8 cellular contexts compared by ENCODE assay signal in the genomic region with DNA sequence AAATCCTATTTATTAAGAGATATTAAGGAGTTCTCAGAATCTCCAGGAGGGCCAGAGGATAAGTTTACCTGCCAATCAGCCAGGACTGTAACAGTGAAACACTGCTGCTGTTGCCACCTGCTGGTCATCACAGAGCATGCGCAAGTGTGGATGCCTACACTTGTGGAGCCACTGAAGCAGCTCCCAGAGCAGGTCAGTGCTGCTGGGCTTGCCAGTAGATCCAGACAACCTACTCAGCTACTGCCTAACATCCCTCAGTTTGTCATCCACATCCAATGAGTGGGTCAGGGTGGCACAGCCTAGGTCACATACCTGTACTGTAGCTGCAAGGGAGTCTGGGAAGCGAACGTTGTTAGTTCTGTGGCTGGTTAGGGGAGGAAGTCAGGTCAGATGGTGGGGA. TPM values are rescaled to one million over a fixed set of nuclear protein-coding genes. Genes with fewer than 3 reads are reported as not detected.
DNase-seq lines count a peak whose midpoint lies in the region; ATAC-seq and TF ChIP-seq lines count a peak whose summit lies in the region.

No MANE protein-coding gene starts in this region.

- TF ChIP-seq CTCF in CD4-positive, alpha-beta T cell (IDR thresholded peaks at IDR 0.05): peak; percentile 78
- TF ChIP-seq CTCF in ascending aorta (IDR thresholded peaks at IDR 0.05): peak in 2 of 3 experiments; percentile 54 to 59
- peak; percentile 58 for TF ChIP-seq CTCF in kidney epithelial cell (IDR thresholded peaks at IDR 0.05; ENCODE audit: insufficient read depth, low read length, poor library complexity, severe bottlenecking)

- peaks cover 15% of the 10 kb centered on the region for H3K27me3 Mint-ChIP-seq in CD4-positive, alpha-beta T cell

- no peaks in the 10 kb centered on the region for H3K9me3 ChIP-seq in CD4-positive, alpha-beta T cell (ENCODE audit: control insufficient read depth, low read length)
- H3K9me3 ChIP-seq in ascending aorta: no peaks in the 10 kb centered on the region

- no peak overlapping the region for H3K4me3 Mint-ChIP-seq in CD4-positive, alpha-beta T cell

- H3K4me1 Mint-ChIP-seq in CD4-positive, alpha-beta T cell (ENCODE audit: low read depth): peaks cover 10% of the 10 kb centered on the region

- peak; percentile 81 for ATAC-seq in CD4-positive, alpha-beta T cell (ENCODE audit: poor library complexity)
- ATAC-seq in GM19452 (IDR thresholded peaks at IDR 0.05; ENCODE audit: unreplicated experiment) (peak; percentile 87), HG03457 (IDR thresholded peaks at IDR 0.05; ENCODE audit: unreplicated experiment) (peak; percentile 75)

- H3K4me3 ChIP-seq in ascending aorta (no peak overlapping the region), kidney epithelial cell (ENCODE audit: low read depth, low read length) (no peak overlapping the region)

- peaks cover 2% of the 10 kb centered on the region for H3K9me3 Mint-ChIP-seq in CD4-positive, alpha-beta T cell

- no peak overlapping the region for H3K27ac ChIP-seq in CD4-positive, alpha-beta T cell (ENCODE audit: low read depth, low read length)
- H3K27ac ChIP-seq in ascending aorta: no peak overlapping the region

- H3K27ac Mint-ChIP-seq in CD4-positive, alpha-beta T cell: no peak overlapping the region

- no peaks in the 10 kb centered on the region for H3K27me3 ChIP-seq in CD4-positive, alpha-beta T cell (ENCODE audit: control insufficient read depth, insufficient read depth, low read length)
- H3K27me3 ChIP-seq in ascending aorta: no peaks in the 10 kb centered on the region
- no peaks in the 10 kb centered on the region for H3K27me3 ChIP-seq in kidney epithelial cell (ENCODE audit: control insufficient read depth, insufficient read depth, low read length)

- DNase-seq in CD4-positive, alpha-beta T cell: peak; percentile 28 to 56 (median 40)
- DNase-seq in T follicular helper cell (ENCODE audit: low read depth): peak; percentile 33
- DNase-seq in ascending aorta (ENCODE audit: low spot score in 2 of 2): no peak
- no peak for DNase-seq in kidney epithelial cell (ENCODE audit: low read depth)
- DNase-seq in stimulated activated CD8-positive, alpha-beta memory T cell treated with anti-CD3 and anti-CD28 coated beads, Interleukin-15, amount 100 ng/mL, for 48 hours (ENCODE audit: low read depth in 2 of 2): peak; percentile 12 to 25
- no peak for DNase-seq in NCI-H345 (lab: John Stamatoyannopoulos, UW)

- no peaks in the 10 kb centered on the region for H3K36me3 Mint-ChIP-seq in CD4-positive, alpha-beta T cell (ENCODE audit: low read depth)

- no peaks in the 10 kb centered on the region for H3K36me3 ChIP-seq in ascending aorta
- H3K36me3 ChIP-seq in kidney epithelial cell (ENCODE audit: control insufficient read depth, insufficient read depth, low read length): no peaks in the 10 kb centered on the region

- intact Hi-C loops in CD4-positive, alpha-beta T cell (cut with DNase I, micrococcal nuclease): loop anchor here (1.0 to 10.0 kb wide), 5 partner anchors 88 to 515 kb away; no protein-coding TSS in a partner anchor
- intact Hi-C loops in ascending aorta (cut with DNase I): loop anchor here (1.0 to 5.0 kb wide), 2 partner anchors 90 to 401 kb away; no protein-coding TSS in a partner anchor

- no peaks in the 10 kb centered on the region for H3K4me1 ChIP-seq in ascending aorta

- POLR2A ChIA-PET in CD4-positive, alpha-beta T cell (lab: Charles Lee): interaction anchor here (1.0 to 1.1 kb wide), 2 partner anchors 61 to 402 kb away, joined by 3 to 5 read pairs; no protein-coding TSS in a partner anchor

- CTCF ChIA-PET in CD4-positive, alpha-beta T cell (lab: Charles Lee): interaction anchor here (0.6 to 2.8 kb wide), 8 partner anchors 8 to 402 kb away, joined by 3 to 15 read pairs (median 5); no protein-coding TSS in a partner anchor

RNA-seq across cellular contexts. Expression of a gene that starts 18.3 kb away (rescaled TPM):
- total RNA-seq in CD4-positive, alpha-beta T cell: under 1 TPM; 0.06 to 0.08 TPM
- total RNA-seq in ascending aorta (10.4 TPM), kidney epithelial cell (11.5 and 19.8 TPM in 2 replicates)

Comparison
In these comparisons a context has a peak if more than half of its experiments do, and no peak if none do; other contexts are left out.
1. DNase-seq: peak in CD4-positive, alpha-beta T cell (10 of 10), T follicular helper cell (single experiment) and stimulated activated CD8-positive, alpha-beta memory T cell treated with anti-CD3 and anti-CD28 coated beads, Interleukin-15, amount 100 ng/mL, for 48 hours (2 of 2); none in ascending aorta (0 of 2), kidney epithelial cell (single experiment) and NCI-H345 (single experiment).
2. RNA of a gene that starts 18.3 kb away (total RNA-seq): 11.5 to 19.8 TPM in kidney epithelial cell and 10.4 TPM in ascending aorta (single experiment); 0.06 to 0.08 TPM in CD4-positive, alpha-beta T cell; every median in the first group is over 10 times any median in the second.
3. Peak in every context shown above with its lines, with median percentiles within 50 percentile points of each other: ATAC-seq and CTCF ChIP-seq.